ENCODE assay signal across 16 cellular contexts in the genomic region with DNA sequence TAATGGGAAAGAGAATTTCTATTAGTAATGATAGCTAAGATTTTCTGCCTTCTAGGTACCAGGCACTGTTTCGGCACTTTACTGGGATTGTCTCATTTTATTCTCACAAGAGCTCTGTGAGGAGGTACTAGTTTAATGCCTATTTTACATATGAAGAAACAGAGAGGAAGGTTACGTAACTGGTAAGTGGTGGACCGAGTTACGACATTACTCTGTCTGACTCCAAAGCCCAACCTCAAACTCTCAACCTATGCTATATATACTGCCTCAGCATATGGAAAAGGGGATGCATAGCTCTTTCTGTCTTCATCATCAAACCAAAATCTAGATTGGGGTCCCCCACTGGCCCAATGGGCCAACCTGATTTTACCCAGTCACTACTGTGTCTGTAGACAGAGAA.
"Had no signal": no experiment of that assay in that cellular context is flagged by ENCODE, and none has a peak within 500 bp of the region (broad histone marks: within the 10 kb centered on the region; RNA-seq: fewer than 3 reads in every experiment).

No MANE protein-coding gene starts in this region.

- H3K27me3 Mint-ChIP-seq: memory B cell, type B pancreatic cell had no signal

- H3K9me3 ChIP-seq: esophagus muscularis mucosa, psoas muscle, spleen had no signal

- H3K4me3 Mint-ChIP-seq: activated T-cell treated with anti-CD3 and anti-CD28 coated beads, Interleukin-2, amount 50 U/mL, for 72 hours; memory B cell; nephron progenitor cell; T-helper 2 cell treated with Interferon-gamma antibody and Interleukin-4, amounts not matched to agents 5 μg/mL and 100 μg/mL, for 36 hours; type B pancreatic cell had no signal

- H3K36me3 Mint-ChIP-seq: memory B cell had no signal

- H3K9me3 Mint-ChIP-seq: activated T-cell treated with anti-CD3 and anti-CD28 coated beads, Interleukin-2, amount 50 U/mL, for 72 hours; T-helper 2 cell treated with Interferon-gamma antibody and Interleukin-4, amounts not matched to agents 5 μg/mL and 100 μg/mL, for 36 hours had no signal

- H3K4me1 ChIP-seq: foreskin keratinocyte, psoas muscle, spleen had no signal

- H3K4me3 ChIP-seq: esophagus muscularis mucosa, psoas muscle, spleen had no signal

- H3K27ac ChIP-seq: esophagus muscularis mucosa, foreskin keratinocyte, psoas muscle, spleen had no signal

- H3K27ac Mint-ChIP-seq: activated T-cell treated with anti-CD3 and anti-CD28 coated beads, Interleukin-2, amount 50 U/mL, for 72 hours; memory B cell; nephron progenitor cell; T-helper 2 cell treated with Interferon-gamma antibody and Interleukin-4, amounts not matched to agents 5 μg/mL and 100 μg/mL, for 36 hours; type B pancreatic cell had no signal

- H3K36me3 ChIP-seq: esophagus muscularis mucosa, spleen had no signal

- H3K27me3 ChIP-seq: esophagus muscularis mucosa, spleen had no signal

- DNase-seq: activated CD4-positive, alpha-beta T cell treated with anti-CD3 and anti-CD28 coated beads for 1 hour; activated CD4-positive, alpha-beta T cell treated with anti-CD3 and anti-CD28 coated beads, Interleukin-2, amount 50 U/mL, for 48 hours; activated CD8-positive, alpha-beta memory T cell treated with anti-CD3 and anti-CD28 coated beads, Interleukin-2, amount 50 U/mL, for 4 hours; activated naive CD4-positive, alpha-beta T cell; activated T-cell treated with anti-CD3 and anti-CD28 coated beads, Interleukin-2, amount 50 U/mL, for 72 hours; foreskin keratinocyte; head of caudate nucleus; nephron progenitor cell; psoas muscle; spleen; stimulated activated CD4-positive, alpha-beta T cell treated with anti-CD3 and anti-CD28 coated beads, Interleukin-1b, Interleukin-23, amount 100 ng/mL, for 48 hours; stimulated activated naive CD4-positive, alpha-beta T cell had no signal
